ENCODE assay signal across 14 cellular contexts in genomic region chr2:150376627-150377335, GRCh38.
A peak's percentile ranks its signal among the peaks of the same experiment; 100 is the strongest.
DNase-seq lines count a peak whose midpoint lies in the region; ATAC-seq and TF ChIP-seq lines count a peak whose summit lies in the region.
"Had no signal": no experiment of that assay in that cellular context is flagged by ENCODE, and none has a peak within 500 bp of the region (broad histone marks: within the 10 kb centered on the region; RNA-seq: fewer than 3 reads in every experiment).

No MANE protein-coding gene starts in this region.

- CTCF ChIA-PET in naive thymus-derived CD4-positive, alpha-beta T cell (lab: Charles Lee): no interaction called here

- in situ Hi-C loops in gastrocnemius medialis (cut with MboI; ENCODE audit: low sequenced_read_pairs in 4 of 4): no loop called here

- no peaks in the 10 kb centered on the region for H3K36me3 ChIP-seq in gastrocnemius medialis
- no peaks in the 10 kb centered on the region for H3K36me3 ChIP-seq in naive thymus-derived CD4-positive, alpha-beta T cell (ENCODE audit: control insufficient read depth in 2 of 3, insufficient read depth in 3 of 3, low read length in 3 of 3)
- H3K36me3 ChIP-seq: suprapubic skin had no signal

- no peak for TF ChIP-seq POLR2A in gastrocnemius medialis (IDR thresholded peaks at IDR 0.05)

- no peaks in the 10 kb centered on the region for H3K27me3 ChIP-seq in gastrocnemius medialis
- no peaks in the 10 kb centered on the region for H3K27me3 ChIP-seq in naive thymus-derived CD4-positive, alpha-beta T cell (ENCODE audit: control insufficient read depth in 2 of 2, insufficient read depth in 2 of 2, low read length in 2 of 2)
- H3K27me3 ChIP-seq: suprapubic skin had no signal

- no peak overlapping the region for H3K27ac ChIP-seq in gastrocnemius medialis
- no peak overlapping the region for H3K27ac ChIP-seq in naive thymus-derived CD4-positive, alpha-beta T cell (ENCODE audit: low read depth, low read length)
- H3K27ac ChIP-seq: suprapubic skin had no signal

- intact Hi-C loops in gastrocnemius medialis (cut with DNase I; ENCODE audit: low total_unique reads): no loop called here
- intact Hi-C loops in naive thymus-derived CD4-positive, alpha-beta T cell (cut with micrococcal nuclease): no loop called here

- peaks cover 3% of the 10 kb centered on the region for H3K9me3 Mint-ChIP-seq in glutamatergic neuron (ENCODE audit: unreplicated experiment)
- H3K9me3 Mint-ChIP-seq in naive thymus-derived CD4-positive, alpha-beta T cell: peaks cover 0 to 11% (median 0%) of the 10 kb centered on the region in 11 donors

- no peaks in the 10 kb centered on the region for H3K9me3 ChIP-seq in gastrocnemius medialis
- H3K9me3 ChIP-seq in naive thymus-derived CD4-positive, alpha-beta T cell (ENCODE audit: control insufficient read depth in 2 of 3, low read length in 3 of 3): no peaks in the 10 kb centered on the region
- H3K9me3 ChIP-seq: suprapubic skin had no signal

- H3K27ac Mint-ChIP-seq in glutamatergic neuron (ENCODE audit: unreplicated experiment): peak overlapping the region; percentile 49
- H3K27ac Mint-ChIP-seq in naive thymus-derived CD4-positive, alpha-beta T cell: no peak overlapping the region
- H3K27ac Mint-ChIP-seq: CD8-positive, alpha-beta memory T cell; immature natural killer cell had no signal

- no peaks in the 10 kb centered on the region for H3K36me3 Mint-ChIP-seq in glutamatergic neuron (ENCODE audit: unreplicated experiment)
- no peaks in the 10 kb centered on the region for H3K36me3 Mint-ChIP-seq in naive thymus-derived CD4-positive, alpha-beta T cell
- H3K36me3 Mint-ChIP-seq: CD8-positive, alpha-beta memory T cell; immature natural killer cell had no signal

- POLR2A ChIA-PET in naive thymus-derived CD4-positive, alpha-beta T cell (lab: Charles Lee): no interaction called here

- ATAC-seq in gastrocnemius medialis: peak; percentile 23 to 62
- ATAC-seq in naive thymus-derived CD4-positive, alpha-beta T cell: no peak
- ATAC-seq in GM21515 (IDR thresholded peaks at IDR 0.05; ENCODE audit: unreplicated experiment): no peak
- ATAC-seq: activated CD4-positive, CD25-positive, alpha-beta regulatory T cell treated with anti-CD3 and anti-CD28 coated beads, Interleukin-2, amount 50 U/mL, for 24 hours had no signal

- H3K4me3 ChIP-seq in gastrocnemius medialis: no peak overlapping the region
- no peak overlapping the region for H3K4me3 ChIP-seq in naive thymus-derived CD4-positive, alpha-beta T cell (ENCODE audit: low read length)
- H3K4me3 ChIP-seq: suprapubic skin had no signal

- peaks cover 0 to 3% of the 10 kb centered on the region in 2 donors for H3K4me1 ChIP-seq in gastrocnemius medialis
- no peaks in the 10 kb centered on the region for H3K4me1 ChIP-seq in naive thymus-derived CD4-positive, alpha-beta T cell (ENCODE audit: control insufficient read depth in 2 of 2, insufficient read depth in 2 of 2, low read length in 2 of 2)
- H3K4me1 ChIP-seq: suprapubic skin had no signal

- no peaks in the 10 kb centered on the region for H3K27me3 Mint-ChIP-seq in glutamatergic neuron (ENCODE audit: unreplicated experiment)
- no peaks in the 10 kb centered on the region for H3K27me3 Mint-ChIP-seq in naive thymus-derived CD4-positive, alpha-beta T cell
- H3K27me3 Mint-ChIP-seq: CD8-positive, alpha-beta memory T cell had no signal

- peaks cover 32% of the 10 kb centered on the region for H3K4me1 Mint-ChIP-seq in glutamatergic neuron (ENCODE audit: low read depth, unreplicated experiment)
- no peaks in the 10 kb centered on the region for H3K4me1 Mint-ChIP-seq in naive thymus-derived CD4-positive, alpha-beta T cell
- H3K4me1 Mint-ChIP-seq: CD8-positive, alpha-beta memory T cell; immature natural killer cell had no signal

- TF ChIP-seq CTCF in glutamatergic neuron (IDR thresholded peaks at IDR 0.05; ENCODE audit: partially characterized antibody, unreplicated experiment) (no peak), gastrocnemius medialis (IDR thresholded peaks at IDR 0.05 in 4 of 5, conservative IDR thresholded peaks at IDR 0.05 in 1 of 5) (no peak)

- no peak overlapping the region for H3K4me3 Mint-ChIP-seq in glutamatergic neuron (ENCODE audit: unreplicated experiment)
- no peak overlapping the region for H3K4me3 Mint-ChIP-seq in naive thymus-derived CD4-positive, alpha-beta T cell
- H3K4me3 Mint-ChIP-seq: CD8-positive, alpha-beta memory T cell; immature natural killer cell had no signal

- DNase-seq in HuH-7 (ENCODE audit: low spot score) (peak; percentile 64), amniotic epithelial cell (ENCODE audit: low read depth) (peak; percentile 61), glutamatergic neuron (peak; percentile 28), gastrocnemius medialis (peak; percentile 7 to 37), NOMO-1 (lab: John Stamatoyannopoulos, UW; ENCODE audit: unreplicated experiment in 2 of 2) (no peak)
- DNase-seq in naive thymus-derived CD4-positive, alpha-beta T cell: no peak
- DNase-seq: activated T-cell treated with anti-CD3 and anti-CD28 coated beads, Interleukin-2, amount 50 U/mL, for 1 hour; amygdala; CD8-positive, alpha-beta memory T cell; immature natural killer cell; NCI-H774 had no signal

Comparison
In these comparisons a context has a peak if more than half of its experiments do, and no peak if none do; other contexts are left out.
1. DNase-seq: peak in HuH-7 (single experiment), amniotic epithelial cell (single experiment), glutamatergic neuron (single experiment) and gastrocnemius medialis (2 of 2); none in NOMO-1 (0 of 2) and naive thymus-derived CD4-positive, alpha-beta T cell (0 of 9).
2. ATAC-seq: peak in gastrocnemius medialis (2 of 2); none in naive thymus-derived CD4-positive, alpha-beta T cell (single experiment) and GM21515 (single experiment).